1 cellular context compared by ENCODE assay signal in genomic region chr3:196339493-196340254, GRCh38.
TF ChIP-seq lines count a peak whose summit lies in the region.

No MANE protein-coding gene starts in this region.

TF ChIP-seq in IMR-90, 13 proteins besides CTCF, POLR2A, EP300 and RAD21 (continued from another document):
- TF ChIP-seq ELK1 (IDR thresholded peaks at IDR 0.05; ENCODE audit: borderline replicate concordance, low read depth, low read length): no peak
- TF ChIP-seq NFE2L2 (IDR thresholded peaks at IDR 0.05; ENCODE audit: low read depth, low read length): peak; percentile 91
- TF ChIP-seq RCOR1 (IDR thresholded peaks at IDR 0.05; ENCODE audit: insufficient replicate concordance, low read length): no peak
